ENCODE assay signal across 10 cellular contexts in genomic region chr10:119807960-119808697, GRCh38.
DNase-seq lines count a peak whose midpoint lies in the region; ATAC-seq and TF ChIP-seq lines count a peak whose summit lies in the region.
"Had no signal": no experiment of that assay in that cellular context is flagged by ENCODE, and none has a peak within 500 bp of the region (broad histone marks: within the 10 kb centered on the region; RNA-seq: fewer than 3 reads in every experiment).

No MANE protein-coding gene starts in this region.

- H3K36me3 Mint-ChIP-seq in activated CD4-positive, alpha-beta T cell treated with anti-CD3 and anti-CD28 coated beads for 36 hours (ENCODE audit: low read depth) = peaks cover 12% of the 10 kb centered on the region
- peaks cover 40% of the 10 kb centered on the region for H3K36me3 Mint-ChIP-seq in activated T-helper 17 cell treated with anti-CD3 and anti-CD28 coated beads, Interleukin-2, amount 50 U/mL, for 72 hours (ENCODE audit: low read depth)
- H3K36me3 Mint-ChIP-seq in Caco-2 (ENCODE audit: insufficient read depth, unreplicated experiment) = peaks cover 26% of the 10 kb centered on the region

- peak; percentile 84 for ATAC-seq in activated CD4-positive, alpha-beta T cell treated with anti-CD3 and anti-CD28 coated beads for 36 hours
- ATAC-seq in HG03442 (IDR thresholded peaks at IDR 0.05; ENCODE audit: unreplicated experiment) (peak; percentile 70), GM21717 (IDR thresholded peaks at IDR 0.05; ENCODE audit: unreplicated experiment) (no peak)
- ATAC-seq in activated T-helper 17 cell treated with anti-CD3 and anti-CD28 coated beads, Interleukin-2, amount 50 U/mL, for 72 hours (replicated peaks) = peak; percentile 97

- H3K9me3 ChIP-seq in effector memory CD4-positive, alpha-beta T cell (ENCODE audit: control insufficient read depth, low read length) = no peaks in the 10 kb centered on the region
- H3K9me3 ChIP-seq in Caco-2 = no peaks in the 10 kb centered on the region

- H3K4me3 ChIP-seq in skeletal muscle cell (ENCODE audit: low read depth, low read length) (no peak overlapping the region), Caco-2 (ENCODE audit: low read depth, low read length) (no peak overlapping the region)
- H3K4me3 ChIP-seq in effector memory CD4-positive, alpha-beta T cell (ENCODE audit: insufficient read depth, low read depth, low read length, poor library complexity, severe bottlenecking) = no peak overlapping the region
- H3K4me3 ChIP-seq: cardiac muscle cell had no signal

- TF ChIP-seq CTCF in Caco-2 (IDR thresholded peaks at IDR 0.05; ENCODE audit: insufficient read depth in 1 of 2, low read depth in 1 of 2, low read length in 1 of 2, severe bottlenecking in 1 of 2, unreplicated experiment in 1 of 2) = no peak

- H3K27me3 Mint-ChIP-seq in activated CD4-positive, alpha-beta T cell treated with anti-CD3 and anti-CD28 coated beads for 36 hours = no peaks in the 10 kb centered on the region
- no peaks in the 10 kb centered on the region for H3K27me3 Mint-ChIP-seq in activated T-helper 17 cell treated with anti-CD3 and anti-CD28 coated beads, Interleukin-2, amount 50 U/mL, for 72 hours
- H3K27me3 Mint-ChIP-seq in Caco-2 (ENCODE audit: insufficient read depth, unreplicated experiment) = no peaks in the 10 kb centered on the region

- no TSS peak for BruUV-seq in Caco-2 (replicated peaks; lab: Mats Ljungman, UMichigan)

- DNase-seq in activated CD4-positive, alpha-beta T cell treated with anti-CD3 and anti-CD28 coated beads for 36 hours = no peak
- DNase-seq in activated CD4-positive, alpha-beta T cell treated with anti-CD3 and anti-CD28 coated beads for 4 hours = no peak
- DNase-seq in skeletal muscle cell (ENCODE audit: low read depth) (peak; percentile 63), Caco-2 (no peak)
- DNase-seq in effector memory CD4-positive, alpha-beta T cell = no peak
- DNase-seq: midbrain had no signal

- POLR2A ChIA-PET in activated CD4-positive, alpha-beta T cell treated with anti-CD3 and anti-CD28 coated beads for 36 hours (lab: Charles Lee) = no interaction called here
- POLR2A ChIA-PET in Caco-2 (lab: Charles Lee) = no interaction called here

- no peaks in the 10 kb centered on the region for H3K27me3 ChIP-seq in effector memory CD4-positive, alpha-beta T cell (replicated peaks; ENCODE audit: control insufficient read depth, insufficient read depth, low read length, poor library complexity, severe bottlenecking)
- no peaks in the 10 kb centered on the region for H3K27me3 ChIP-seq in Caco-2 (replicated peaks; ENCODE audit: control insufficient read depth, insufficient read depth, low read length)
- H3K27me3 ChIP-seq: cardiac muscle cell had no signal

- peaks cover 4% of the 10 kb centered on the region for H3K36me3 ChIP-seq in effector memory CD4-positive, alpha-beta T cell (ENCODE audit: control insufficient read depth, insufficient read depth, low read length)
- no peaks in the 10 kb centered on the region for H3K36me3 ChIP-seq in Caco-2 (ENCODE audit: control insufficient read depth, insufficient read depth, low read length)

- H3K9me3 Mint-ChIP-seq in activated CD4-positive, alpha-beta T cell treated with anti-CD3 and anti-CD28 coated beads for 36 hours (ENCODE audit: low read depth) = no peaks in the 10 kb centered on the region
- H3K9me3 Mint-ChIP-seq in activated T-helper 17 cell treated with anti-CD3 and anti-CD28 coated beads, Interleukin-2, amount 50 U/mL, for 72 hours = no peaks in the 10 kb centered on the region
- no peaks in the 10 kb centered on the region for H3K9me3 Mint-ChIP-seq in Caco-2 (ENCODE audit: unreplicated experiment)

- H3K4me1 ChIP-seq in effector memory CD4-positive, alpha-beta T cell (ENCODE audit: control insufficient read depth, insufficient read depth, low read length, poor library complexity, severe bottlenecking) = no peaks in the 10 kb centered on the region
- no peaks in the 10 kb centered on the region; the same call in 1 of the 2 replicates for H3K4me1 ChIP-seq in Caco-2

- CTCF ChIA-PET in activated CD4-positive, alpha-beta T cell treated with anti-CD3 and anti-CD28 coated beads for 36 hours (lab: Charles Lee) = interaction anchor here (1.7 kb wide), 1 partner anchor 12 kb away, joined by 3 read pairs; no protein-coding TSS in a partner anchor
- CTCF ChIA-PET in Caco-2 (lab: Charles Lee) = interaction anchor here (0.6 kb wide), 1 partner anchor 587 kb away, joined by 3 read pairs; no protein-coding TSS in a partner anchor

- no peak overlapping the region for H3K27ac ChIP-seq in effector memory CD4-positive, alpha-beta T cell (ENCODE audit: insufficient read depth, low read length, poor library complexity, severe bottlenecking)
- H3K27ac ChIP-seq: cardiac muscle cell had no signal

- H3K4me1 Mint-ChIP-seq in activated CD4-positive, alpha-beta T cell treated with anti-CD3 and anti-CD28 coated beads for 36 hours = peaks cover 5% of the 10 kb centered on the region
- H3K4me1 Mint-ChIP-seq in activated T-helper 17 cell treated with anti-CD3 and anti-CD28 coated beads, Interleukin-2, amount 50 U/mL, for 72 hours = no peaks in the 10 kb centered on the region
- H3K4me1 Mint-ChIP-seq in Caco-2 (ENCODE audit: low read depth, unreplicated experiment) = no peaks in the 10 kb centered on the region

- intact Hi-C loops in activated CD4-positive, alpha-beta T cell treated with anti-CD3 and anti-CD28 coated beads for 36 hours (cut with DNase I, micrococcal nuclease) = no loop called here
- intact Hi-C loops in Caco-2 (cut with micrococcal nuclease; ENCODE audit: unreplicated experiment) = no loop called here

- no peak overlapping the region for H3K4me3 Mint-ChIP-seq in activated CD4-positive, alpha-beta T cell treated with anti-CD3 and anti-CD28 coated beads for 36 hours
- H3K4me3 Mint-ChIP-seq in activated T-helper 17 cell treated with anti-CD3 and anti-CD28 coated beads, Interleukin-2, amount 50 U/mL, for 72 hours = no peak overlapping the region
- no peak overlapping the region for H3K4me3 Mint-ChIP-seq in Caco-2 (ENCODE audit: unreplicated experiment)

- peak overlapping the region; percentile 10 for H3K27ac Mint-ChIP-seq in activated CD4-positive, alpha-beta T cell treated with anti-CD3 and anti-CD28 coated beads for 36 hours
- H3K27ac Mint-ChIP-seq in activated T-helper 17 cell treated with anti-CD3 and anti-CD28 coated beads, Interleukin-2, amount 50 U/mL, for 72 hours = peak overlapping the region; percentile 47
- no peak overlapping the region for H3K27ac Mint-ChIP-seq in Caco-2 (ENCODE audit: unreplicated experiment)
